Comparison of ENCODE assay signal across 8 cellular contexts in genomic region chr12:12560587-12561304, GRCh38. TPM values are rescaled to one million over a fixed set of nuclear protein-coding genes. Genes with fewer than 3 reads are reported as not detected.
DNase-seq lines count a peak whose midpoint lies in the region; ATAC-seq and TF ChIP-seq lines count a peak whose summit lies in the region.

No MANE protein-coding gene starts in this region.

- no peaks in the 10 kb centered on the region for H3K9me3 ChIP-seq in CD8-positive, alpha-beta T cell (ENCODE audit: low read length)
- H3K9me3 ChIP-seq in OCI-LY7 (ENCODE audit: low read length) (no peaks in the 10 kb centered on the region; the same call in 1 of the 2 replicates), transverse colon (no peaks in the 10 kb centered on the region)

- no peaks in the 10 kb centered on the region for H4K20me1 ChIP-seq in OCI-LY7 (ENCODE audit: insufficient read depth, low read length)

- H3K79me2 ChIP-seq in OCI-LY7 (ENCODE audit: insufficient read depth, low read depth, low read length) = peaks cover 8% of the 10 kb centered on the region; the same call in 1 of the 2 replicates

- H2AFZ ChIP-seq in OCI-LY7 (ENCODE audit: low read length) = peak overlapping the region; percentile 94

- CTCF ChIA-PET in CD8-positive, alpha-beta T cell (lab: Charles Lee) = interaction anchor here (0.7 to 3.7 kb wide), 9 partner anchors 56 to 184 kb away, joined by 3 to 21 read pairs (median 3); no protein-coding TSS in a partner anchor
- CTCF ChIA-PET in OCI-LY7 (lab: Charles Lee; ENCODE audit: unreplicated experiment) = no interaction called here

- peaks cover 11% of the 10 kb centered on the region for H3K36me3 Mint-ChIP-seq in CD8-positive, alpha-beta T cell
- H3K36me3 Mint-ChIP-seq in activated T-helper 1 cell treated with anti-CD3 and anti-CD28 coated beads, Interleukin-12 subunit alpha, Interleukin-12 subunit beta, Interleukin-2, Interleukin-4 antibody, amounts not matched to agents 30 ng/mL and 10 ng/mL and 1 ng/mL, durations not matched to agents 14 hours and 24 hours and 36 hours (ENCODE audit: low read depth) = peaks cover 18% of the 10 kb centered on the region
- H3K36me3 Mint-ChIP-seq in neural crest cell (ENCODE audit: low read depth) = peaks cover 5% of the 10 kb centered on the region

- H3K27ac ChIP-seq in CD8-positive, alpha-beta T cell (ENCODE audit: low read depth, low read length) = peak overlapping the region; percentile 96
- H3K27ac ChIP-seq in OCI-LY7 (ENCODE audit: low read depth, low read length, poor library complexity, severe bottlenecking) = peak overlapping the region; percentile 59
- peak overlapping the region; percentile 99 to 100 (median 100) for H3K27ac ChIP-seq in transverse colon

- H3K4me2 ChIP-seq in OCI-LY7 (ENCODE audit: low read length) = peak overlapping the region; percentile 82

- TSS peak; percentile 65 for BruUV-seq in OCI-LY7 (replicated peaks; lab: Mats Ljungman, UMichigan)

- peaks cover 54% of the 10 kb centered on the region for H3K4me1 Mint-ChIP-seq in CD8-positive, alpha-beta T cell (ENCODE audit: low read depth)
- H3K4me1 Mint-ChIP-seq in activated T-helper 1 cell treated with anti-CD3 and anti-CD28 coated beads, Interleukin-12 subunit alpha, Interleukin-12 subunit beta, Interleukin-2, Interleukin-4 antibody, amounts not matched to agents 30 ng/mL and 10 ng/mL and 1 ng/mL, durations not matched to agents 14 hours and 24 hours and 36 hours (ENCODE audit: low read depth) = peaks cover 61% of the 10 kb centered on the region
- H3K4me1 Mint-ChIP-seq in neural crest cell = peaks cover 47% of the 10 kb centered on the region

- H3K4me1 ChIP-seq in CD8-positive, alpha-beta T cell (ENCODE audit: insufficient read depth, low read length) = peaks cover 16% of the 10 kb centered on the region
- H3K4me1 ChIP-seq in OCI-LY7 (ENCODE audit: insufficient read depth, low read length, poor library complexity, severe bottlenecking) = peaks cover 26% of the 10 kb centered on the region
- H3K4me1 ChIP-seq in transverse colon = peaks cover 0 to 55% (median 32%) of the 10 kb centered on the region in 4 donors

- H3K9me2 ChIP-seq in OCI-LY7 (ENCODE audit: insufficient read depth, low read length) = no peaks in the 10 kb centered on the region

- H3K27me3 Mint-ChIP-seq in CD8-positive, alpha-beta T cell (ENCODE audit: low read depth) = no peaks in the 10 kb centered on the region
- H3K27me3 Mint-ChIP-seq in activated T-helper 1 cell treated with anti-CD3 and anti-CD28 coated beads, Interleukin-12 subunit alpha, Interleukin-12 subunit beta, Interleukin-2, Interleukin-4 antibody, amounts not matched to agents 30 ng/mL and 10 ng/mL and 1 ng/mL, durations not matched to agents 14 hours and 24 hours and 36 hours (ENCODE audit: insufficient read depth) = no peaks in the 10 kb centered on the region
- no peaks in the 10 kb centered on the region for H3K27me3 Mint-ChIP-seq in neural crest cell (ENCODE audit: low read depth)

- H3K9me3 Mint-ChIP-seq in CD8-positive, alpha-beta T cell = peaks cover 6% of the 10 kb centered on the region
- no peaks in the 10 kb centered on the region for H3K9me3 Mint-ChIP-seq in activated T-helper 1 cell treated with anti-CD3 and anti-CD28 coated beads, Interleukin-12 subunit alpha, Interleukin-12 subunit beta, Interleukin-2, Interleukin-4 antibody, amounts not matched to agents 30 ng/mL and 10 ng/mL and 1 ng/mL, durations not matched to agents 14 hours and 24 hours and 36 hours
- H3K9me3 Mint-ChIP-seq in neural crest cell = peaks cover 6% of the 10 kb centered on the region

- peak; percentile 34 to 80 (median 62) for DNase-seq in CD8-positive, alpha-beta T cell
- DNase-seq in H4 (ENCODE audit: low spot score) (peak; percentile 55), OCI-LY7 (ENCODE audit: low spot score) (peak; percentile 64), fibroblast of peridontal ligament (ENCODE audit: extremely low read depth) (peak; percentile 61), neural crest cell (ENCODE audit: low read depth, low spot score) (no peak), transverse colon (peak; percentile 68)
- peak; percentile 63 for DNase-seq in activated T-helper 1 cell treated with anti-CD3 and anti-CD28 coated beads, Interleukin-12 subunit alpha, Interleukin-12 subunit beta, Interleukin-2, Interleukin-4 antibody, amounts not matched to agents 30 ng/mL and 10 ng/mL and 1 ng/mL, durations not matched to agents 14 hours and 24 hours and 36 hours (ENCODE audit: low spot score)

- peak overlapping the region; percentile 91 for H3K4me3 Mint-ChIP-seq in CD8-positive, alpha-beta T cell
- peak overlapping the region; percentile 97 for H3K4me3 Mint-ChIP-seq in activated T-helper 1 cell treated with anti-CD3 and anti-CD28 coated beads, Interleukin-12 subunit alpha, Interleukin-12 subunit beta, Interleukin-2, Interleukin-4 antibody, amounts not matched to agents 30 ng/mL and 10 ng/mL and 1 ng/mL, durations not matched to agents 14 hours and 24 hours and 36 hours
- peak overlapping the region; percentile 84 for H3K4me3 Mint-ChIP-seq in neural crest cell

- in situ Hi-C loops in transverse colon (cut with MboI; ENCODE audit: low pct_ligation_motif_present in 1 of 4, low pct_unique_long_range_greater_than_20kb in 1 of 4, low sequenced_read_pairs in 3 of 4) = loop anchor here in 2 of 4 donors (10.0 to 25.0 kb wide), 2 partner anchors 173 to 186 kb away; no protein-coding TSS in a partner anchor

- peak overlapping the region; percentile 77 for H3K4me3 ChIP-seq in CD8-positive, alpha-beta T cell (ENCODE audit: low read depth, low read length)
- H3K4me3 ChIP-seq in OCI-LY7 (ENCODE audit: low read depth, low read length, poor library complexity, severe bottlenecking) (peak overlapping the region; percentile 72), transverse colon (peak overlapping the region; percentile 76 to 93 (median 88))

- no peaks in the 10 kb centered on the region for H3K36me3 ChIP-seq in CD8-positive, alpha-beta T cell (ENCODE audit: insufficient read depth, low read length)
- no peaks in the 10 kb centered on the region for H3K36me3 ChIP-seq in OCI-LY7 (ENCODE audit: insufficient read depth, low read length)
- H3K36me3 ChIP-seq in transverse colon = no peaks in the 10 kb centered on the region

- POLR2A ChIA-PET in CD8-positive, alpha-beta T cell (lab: Charles Lee) = interaction anchor here (0.7 to 3.1 kb wide), 24 partner anchors 9 to 204 kb away, joined by 3 to 11 read pairs (median 4); partner anchors contain the start of genes BORCS5 and CDKN1B
- POLR2A ChIA-PET in OCI-LY7 (lab: Charles Lee) = no interaction called here

- no peaks in the 10 kb centered on the region for H3K27me3 ChIP-seq in CD8-positive, alpha-beta T cell (ENCODE audit: insufficient read depth, low read length)
- no peaks in the 10 kb centered on the region for H3K27me3 ChIP-seq in transverse colon

- peak; percentile 30 for TF ChIP-seq CTCF in CD8-positive, alpha-beta T cell (IDR thresholded peaks at IDR 0.05)
- no peak for TF ChIP-seq CTCF in OCI-LY7 (conservative IDR thresholded peaks at IDR 0.05; ENCODE audit: low read length)
- no peak for TF ChIP-seq CTCF in neural crest cell (conservative IDR thresholded peaks at IDR 0.05)
- TF ChIP-seq CTCF in transverse colon (IDR thresholded peaks at IDR 0.05) = no peak

- peak; percentile 65 for ATAC-seq in CD8-positive, alpha-beta T cell
- no peak for ATAC-seq in HG03439 (IDR thresholded peaks at IDR 0.05; ENCODE audit: unreplicated experiment)

- WGBS in transverse colon (ENCODE audit: low coverage in 1 of 2), 2 donors = 10 to 11% methylated on average over 8 to 9 of the region's 9 CpGs

- no peak for TF ChIP-seq EP300 in transverse colon (IDR thresholded peaks at IDR 0.05; ENCODE audit: low read depth)

- H3K27ac Mint-ChIP-seq in CD8-positive, alpha-beta T cell = peak overlapping the region; percentile 98
- peak overlapping the region; percentile 98 for H3K27ac Mint-ChIP-seq in activated T-helper 1 cell treated with anti-CD3 and anti-CD28 coated beads, Interleukin-12 subunit alpha, Interleukin-12 subunit beta, Interleukin-2, Interleukin-4 antibody, amounts not matched to agents 30 ng/mL and 10 ng/mL and 1 ng/mL, durations not matched to agents 14 hours and 24 hours and 36 hours
- peak overlapping the region; percentile 98 for H3K27ac Mint-ChIP-seq in neural crest cell (ENCODE audit: unreplicated experiment)

- TF ChIP-seq POLR2A in transverse colon (IDR thresholded peaks at IDR 0.05) = peak; percentile 87

- intact Hi-C loops in CD8-positive, alpha-beta T cell (cut with DNase I, micrococcal nuclease) = loop anchor here (1.0 to 5.0 kb wide), 7 partner anchors 33 to 203 kb away; partner anchors contain the start of genes GPR19 (in 2 of the 2) and BORCS5 (in 1 of the 2)
- intact Hi-C loops in OCI-LY7 (cut with micrococcal nuclease; ENCODE audit: unreplicated experiment) = loop anchor here (5.0 kb wide), 3 partner anchors 142 to 203 kb away; partner anchors contain the start of genes BORCS5 and CDKN1B
- intact Hi-C loops in activated T-helper 1 cell treated with anti-CD3 and anti-CD28 coated beads, Interleukin-12 subunit alpha, Interleukin-12 subunit beta, Interleukin-2, Interleukin-4 antibody, amounts not matched to agents 30 ng/mL and 10 ng/mL and 1 ng/mL, durations not matched to agents 14 hours and 24 hours and 36 hours (cut with micrococcal nuclease) = loop anchor here (1.0 to 5.0 kb wide), 6 partner anchors 23 to 157 kb away; partner anchors contain the start of gene CDKN1B
- intact Hi-C loops in transverse colon (cut with DNase I; ENCODE audit: low total_unique reads) = loop anchor here (5.0 kb wide), 2 partner anchors 157 to 183 kb away; partner anchors contain the start of gene CDKN1B

RNA-seq across cellular contexts. Expression of gene DUSP16, which starts 1.9 kb away (rescaled TPM):
- total RNA-seq in CD8-positive, alpha-beta T cell = 10 to 100 TPM; 27.9 to 34.1 TPM
- total RNA-seq in H4 (2014; rRNA removed; shearing (Covaris generic)) = 9.7 and 13.7 TPM in 2 replicates
- total RNA-seq in OCI-LY7 (2014; rRNA removed; shearing (Covaris generic)) = 2.8 and 3.7 TPM in 2 replicates
- total RNA-seq in OCI-LY7 (2022) (6.7 and 11.8 TPM in 2 replicates), neural crest cell (30.8 and 32.0 TPM in 2 replicates), transverse colon (10 to 100 TPM; 16.1 to 47.0 (median 40.0) TPM)
- 49.3 and 52.0 TPM in 2 replicates for total RNA-seq in activated T-helper 1 cell treated with anti-CD3 and anti-CD28 coated beads, Interleukin-12 subunit alpha, Interleukin-12 subunit beta, Interleukin-2, Interleukin-4 antibody, amounts not matched to agents 30 ng/mL and 10 ng/mL and 1 ng/mL, durations not matched to agents 14 hours and 24 hours and 36 hours

RNA-seq across cellular contexts. Expression of gene CREBL2, which starts 50.9 kb away (rescaled TPM):
- 10 to 100 TPM; 10.2 to 11.8 TPM for total RNA-seq in CD8-positive, alpha-beta T cell
- total RNA-seq in H4 (2014; rRNA removed; shearing (Covaris generic)) = 29.9 and 35.4 TPM in 2 replicates
- 2.1 and 4.3 TPM in 2 replicates for total RNA-seq in OCI-LY7 (2014; rRNA removed; shearing (Covaris generic))
- total RNA-seq in OCI-LY7 (2022) = 3.0 and 3.4 TPM in 2 replicates
- 16.7 and 17.9 TPM in 2 replicates for total RNA-seq in activated T-helper 1 cell treated with anti-CD3 and anti-CD28 coated beads, Interleukin-12 subunit alpha, Interleukin-12 subunit beta, Interleukin-2, Interleukin-4 antibody, amounts not matched to agents 30 ng/mL and 10 ng/mL and 1 ng/mL, durations not matched to agents 14 hours and 24 hours and 36 hours
- 11.4 and 13.2 TPM in 2 replicates for total RNA-seq in neural crest cell
- total RNA-seq in transverse colon = 10 to 100 TPM; 11.2 to 42.7 (median 26.4) TPM
